Comparison of ENCODE assay signal across 15 cellular contexts in genomic region chr2:95068256-95068655, GRCh38. TPM values are rescaled to one million over a fixed set of nuclear protein-coding genes. Genes with fewer than 3 reads are reported as not detected.
A peak's percentile ranks its signal among the peaks of the same experiment; 100 is the strongest.
DNase-seq lines count a peak whose midpoint lies in the region; ATAC-seq and TF ChIP-seq lines count a peak whose summit lies in the region.
"Had no signal": no experiment of that assay in that cellular context is flagged by ENCODE, and none has a peak within 500 bp of the region (broad histone marks: within the 10 kb centered on the region; RNA-seq: fewer than 3 reads in every experiment).

No MANE protein-coding gene starts in this region.

- WGBS in sigmoid colon, 2 donors = 71 to 80% methylated on average over 2 of the region's 2 CpGs

- no peaks in the 10 kb centered on the region for H3K4me1 ChIP-seq in sigmoid colon

- H3K9me3 Mint-ChIP-seq in activated CD4-positive, alpha-beta memory T cell treated with anti-CD3 and anti-CD28 coated beads, Interleukin-2, amount 10 ng/mL, durations not matched to agents 7 days and 5 days = peaks cover 2% of the 10 kb centered on the region
- no peaks in the 10 kb centered on the region for H3K9me3 Mint-ChIP-seq in activated CD4-positive, alpha-beta memory T cell treated with anti-CD3 and anti-CD28 coated beads for 36 hours
- H3K9me3 Mint-ChIP-seq in progenitor cell of endocrine pancreas (ENCODE audit: low read depth) = no peaks in the 10 kb centered on the region
- H3K9me3 Mint-ChIP-seq: IgD-negative memory B cell had no signal

- TF ChIP-seq EP300 in sigmoid colon (IDR thresholded peaks at IDR 0.05) = no peak

- no peaks in the 10 kb centered on the region for H3K36me3 ChIP-seq in sigmoid colon
- H3K36me3 ChIP-seq: BLaER1 treated with 17β-estradiol and CSF1 and Interleukin-3, amounts not matched to agents 10 nM and 100 nM had no signal

- H3K4me1 Mint-ChIP-seq in activated CD4-positive, alpha-beta memory T cell treated with anti-CD3 and anti-CD28 coated beads, Interleukin-2, amount 10 ng/mL, durations not matched to agents 7 days and 5 days = peaks cover 23% of the 10 kb centered on the region
- H3K4me1 Mint-ChIP-seq in activated CD4-positive, alpha-beta memory T cell treated with anti-CD3 and anti-CD28 coated beads for 36 hours (ENCODE audit: low read depth) = peaks cover 12% of the 10 kb centered on the region
- peaks cover 2% of the 10 kb centered on the region for H3K4me1 Mint-ChIP-seq in progenitor cell of endocrine pancreas (ENCODE audit: low read depth)

- no peak for TF ChIP-seq CTCF in sigmoid colon (IDR thresholded peaks at IDR 0.05)
- TF ChIP-seq CTCF in progenitor cell of endocrine pancreas (IDR thresholded peaks at IDR 0.05; ENCODE audit: unreplicated experiment) = no peak

- peaks cover 0 to 11% (median 0%) of the 10 kb centered on the region in 3 donors for H3K27me3 ChIP-seq in sigmoid colon
- H3K27me3 ChIP-seq: BLaER1 treated with 17β-estradiol and CSF1 and Interleukin-3, amounts not matched to agents 10 nM and 100 nM had no signal

- CTCF ChIA-PET in activated CD4-positive, alpha-beta memory T cell treated with anti-CD3 and anti-CD28 coated beads, Interleukin-2, amount 10 ng/mL, durations not matched to agents 7 days and 5 days (lab: Charles Lee) = interaction anchor here (1.0 to 3.4 kb wide), 3 partner anchors 8 to 45 kb away, joined by 3 to 12 read pairs (median 4); no protein-coding TSS in a partner anchor
- CTCF ChIA-PET in activated CD4-positive, alpha-beta memory T cell treated with anti-CD3 and anti-CD28 coated beads for 36 hours (lab: Charles Lee) = interaction anchor here (1.0 to 1.7 kb wide), 3 partner anchors 8 to 45 kb away, joined by 4 to 7 read pairs (median 5); no protein-coding TSS in a partner anchor

- no peak overlapping the region for H3K27ac ChIP-seq in sigmoid colon
- H3K27ac ChIP-seq: 22Rv1; BLaER1 treated with 17β-estradiol and CSF1 and Interleukin-3, amounts not matched to agents 10 nM and 100 nM; GM23248 had no signal

- no peak overlapping the region for H3K4me3 ChIP-seq in sigmoid colon
- H3K4me3 ChIP-seq: BLaER1 treated with 17β-estradiol and CSF1 and Interleukin-3, amounts not matched to agents 10 nM and 100 nM; GM23248 had no signal

- no peak for TF ChIP-seq POLR2A in sigmoid colon (IDR thresholded peaks at IDR 0.05)

- peaks cover 6% of the 10 kb centered on the region for H3K36me3 Mint-ChIP-seq in activated CD4-positive, alpha-beta memory T cell treated with anti-CD3 and anti-CD28 coated beads, Interleukin-2, amount 10 ng/mL, durations not matched to agents 7 days and 5 days (ENCODE audit: low read depth)
- no peaks in the 10 kb centered on the region for H3K36me3 Mint-ChIP-seq in activated CD4-positive, alpha-beta memory T cell treated with anti-CD3 and anti-CD28 coated beads for 36 hours
- no peaks in the 10 kb centered on the region for H3K36me3 Mint-ChIP-seq in progenitor cell of endocrine pancreas (ENCODE audit: insufficient read depth)
- H3K36me3 Mint-ChIP-seq: CD4-positive, CD25-positive, alpha-beta regulatory T cell; IgD-negative memory B cell had no signal

- H3K27ac Mint-ChIP-seq in activated CD4-positive, alpha-beta memory T cell treated with anti-CD3 and anti-CD28 coated beads, Interleukin-2, amount 10 ng/mL, durations not matched to agents 7 days and 5 days = no peak overlapping the region
- no peak overlapping the region for H3K27ac Mint-ChIP-seq in activated CD4-positive, alpha-beta memory T cell treated with anti-CD3 and anti-CD28 coated beads for 36 hours
- no peak overlapping the region for H3K27ac Mint-ChIP-seq in progenitor cell of endocrine pancreas
- H3K27ac Mint-ChIP-seq: CD4-positive, CD25-positive, alpha-beta regulatory T cell; IgD-negative memory B cell had no signal

- no peak overlapping the region for H3K4me3 Mint-ChIP-seq in activated CD4-positive, alpha-beta memory T cell treated with anti-CD3 and anti-CD28 coated beads, Interleukin-2, amount 10 ng/mL, durations not matched to agents 7 days and 5 days
- no peak overlapping the region for H3K4me3 Mint-ChIP-seq in activated CD4-positive, alpha-beta memory T cell treated with anti-CD3 and anti-CD28 coated beads for 36 hours
- H3K4me3 Mint-ChIP-seq in progenitor cell of endocrine pancreas (ENCODE audit: low read depth) = no peak overlapping the region
- H3K4me3 Mint-ChIP-seq: CD4-positive, CD25-positive, alpha-beta regulatory T cell; IgD-negative memory B cell had no signal

- DNase-seq in activated CD4-positive, alpha-beta memory T cell treated with anti-CD3 and anti-CD28 coated beads, Interleukin-2, amount 10 ng/mL, durations not matched to agents 7 days and 5 days = peak; percentile 3
- no peak for DNase-seq in activated CD4-positive, alpha-beta memory T cell treated with anti-CD3 and anti-CD28 coated beads for 36 hours
- DNase-seq in ecto neural progenitor cell (ENCODE audit: low spot score) (peak; percentile 15), sigmoid colon (peak; percentile 10), progenitor cell of endocrine pancreas (ENCODE audit: low spot score, unreplicated experiment) (no peak), left colon (no peak)
- DNase-seq: CD4-positive, CD25-positive, alpha-beta regulatory T cell; DMS53; GF-D8; GM23248 had no signal

- POLR2A ChIA-PET in activated CD4-positive, alpha-beta memory T cell treated with anti-CD3 and anti-CD28 coated beads, Interleukin-2, amount 10 ng/mL, durations not matched to agents 7 days and 5 days (lab: Charles Lee) = interaction anchor here (0.7 to 17.9 kb wide), 2 partner anchors 8 to 25 kb away, joined by 4 to 286 read pairs; no protein-coding TSS in a partner anchor
- POLR2A ChIA-PET in activated CD4-positive, alpha-beta memory T cell treated with anti-CD3 and anti-CD28 coated beads for 36 hours (lab: Charles Lee) = no interaction called here

- intact Hi-C loops in activated CD4-positive, alpha-beta memory T cell treated with anti-CD3 and anti-CD28 coated beads for 36 hours (cut with micrococcal nuclease) = no loop called here
- intact Hi-C loops in sigmoid colon (cut with DNase I) (no loop called here), left colon (cut with DNase I, micrococcal nuclease) (no loop called here)

- H3K27me3 Mint-ChIP-seq in activated CD4-positive, alpha-beta memory T cell treated with anti-CD3 and anti-CD28 coated beads, Interleukin-2, amount 10 ng/mL, durations not matched to agents 7 days and 5 days = peaks cover 4% of the 10 kb centered on the region
- H3K27me3 Mint-ChIP-seq in activated CD4-positive, alpha-beta memory T cell treated with anti-CD3 and anti-CD28 coated beads for 36 hours = no peaks in the 10 kb centered on the region
- peaks cover 8% of the 10 kb centered on the region for H3K27me3 Mint-ChIP-seq in progenitor cell of endocrine pancreas
- H3K27me3 Mint-ChIP-seq: CD4-positive, CD25-positive, alpha-beta regulatory T cell had no signal

- no peak for ATAC-seq in GM21381 (IDR thresholded peaks at IDR 0.05; ENCODE audit: unreplicated experiment)
- ATAC-seq in left colon = no peak

- H3K9me3 ChIP-seq in sigmoid colon = no peaks in the 10 kb centered on the region
- H3K9me3 ChIP-seq: BLaER1 treated with 17β-estradiol and CSF1 and Interleukin-3, amounts not matched to agents 10 nM and 100 nM had no signal

RNA-seq across cellular contexts. Expression of gene MAL, which starts 42.7 kb away (rescaled TPM):
- 100 to 1,000 TPM; 202 to 210 TPM for total RNA-seq in activated CD4-positive, alpha-beta memory T cell treated with anti-CD3 and anti-CD28 coated beads, Interleukin-2, amount 10 ng/mL, durations not matched to agents 7 days and 5 days
- 10 to 100 TPM; 63.5 to 63.6 TPM for total RNA-seq in activated CD4-positive, alpha-beta memory T cell treated with anti-CD3 and anti-CD28 coated beads for 36 hours
- total RNA-seq in sigmoid colon (10 to 100 TPM in 3 of 4 donors, 1 to 10 TPM in 1; 7.6 to 28.9 (median 15.9) TPM), progenitor cell of endocrine pancreas (not detected in 2 replicates), left colon (1 to 10 TPM; 1.6 to 4.2 TPM)
- 1 to 10 TPM in 2 of 3 donors, under 1 TPM in 1; 0.69 to 8.4 (median 7.4) TPM for polyA plus RNA-seq in sigmoid colon
- total RNA-seq: GM23248, HT1080 had no signal
- polyA plus RNA-seq: GM23248 had no signal

RNA-seq across cellular contexts. Expression of gene MRPS5, which starts 53.4 kb away (rescaled TPM):
- 10 to 100 TPM; 66.3 to 68.2 TPM for total RNA-seq in activated CD4-positive, alpha-beta memory T cell treated with anti-CD3 and anti-CD28 coated beads, Interleukin-2, amount 10 ng/mL, durations not matched to agents 7 days and 5 days
- 10 to 100 TPM; 79.3 to 82.3 TPM for total RNA-seq in activated CD4-positive, alpha-beta memory T cell treated with anti-CD3 and anti-CD28 coated beads for 36 hours
- total RNA-seq in sigmoid colon (10 to 100 TPM; 43.5 to 77.3 (median 48.3) TPM), progenitor cell of endocrine pancreas (59.8 and 62.5 TPM in 2 replicates), left colon (10 to 100 TPM; 55.8 to 73.1 TPM)
- polyA plus RNA-seq in sigmoid colon = 10 to 100 TPM; 55.9 to 78.3 (median 70.3) TPM

Comparison
In these comparisons a context has a peak if more than half of its experiments do, and no peak if none do; other contexts are left out.
1. DNase-seq: peak in activated CD4-positive, alpha-beta memory T cell treated with anti-CD3 and anti-CD28 coated beads, Interleukin-2, amount 10 ng/mL, durations not matched to agents 7 days and 5 days (single experiment), ecto neural progenitor cell (single experiment) and sigmoid colon (single experiment); none in activated CD4-positive, alpha-beta memory T cell treated with anti-CD3 and anti-CD28 coated beads for 36 hours (single experiment), progenitor cell of endocrine pancreas (single experiment) and left colon (0 of 2).